22 cellular contexts compared by ENCODE assay signal in the genomic region with DNA sequence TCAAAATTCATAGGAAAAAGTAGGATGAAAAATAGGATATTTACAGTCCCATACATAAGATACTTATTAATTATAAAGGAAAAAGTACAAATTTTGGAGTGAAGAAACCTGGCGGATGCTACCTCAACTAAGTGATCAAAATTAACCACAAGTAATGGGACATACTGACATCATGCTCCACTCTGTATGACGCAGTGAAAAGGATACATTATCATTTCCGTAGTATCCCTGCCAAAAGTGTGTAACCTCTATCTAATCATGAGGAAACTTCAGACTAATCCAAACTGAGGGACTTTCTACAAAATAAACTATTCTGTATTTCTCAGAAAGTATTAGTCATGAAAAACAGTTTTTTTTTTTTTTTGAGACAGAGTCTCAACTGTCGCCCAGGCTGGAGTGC.
DNase-seq lines count a peak whose midpoint lies in the region; ATAC-seq lines count a peak whose summit lies in the region.
"Had no signal": no experiment of that assay in that cellular context is flagged by ENCODE, and none has a peak within 500 bp of the region (broad histone marks: within the 10 kb centered on the region; RNA-seq: fewer than 3 reads in every experiment).

No MANE protein-coding gene starts in this region.

- no peak overlapping the region for H3K4me2 ChIP-seq in mesenchymal stem cell (ENCODE audit: low read length, poor library complexity, severe bottlenecking)
- H3K4me2 ChIP-seq: BLaER1 treated with 17β-estradiol and CSF1 and Interleukin-3, amounts not matched to agents 10 nM and 100 nM; GM23338; KMS-11; PC-9 had no signal

- H3K9ac ChIP-seq in mesenchymal stem cell (ENCODE audit: low read length), result peak overlapping the region; percentile 15
- H3K9ac ChIP-seq: BLaER1 treated with 17β-estradiol and CSF1 and Interleukin-3, amounts not matched to agents 10 nM and 100 nM; KMS-11 had no signal

- no peaks in the 10 kb centered on the region for H3K4me1 Mint-ChIP-seq in activated naive CD8-positive, alpha-beta T cell treated with anti-CD3 and anti-CD28 coated beads for 36 hours
- H3K4me1 Mint-ChIP-seq: GM23338 had no signal

- H3K36me3 ChIP-seq in mesenchymal stem cell (ENCODE audit: control insufficient read depth in 1 of 2, insufficient read depth in 2 of 2, low read depth in 1 of 2, low read length in 2 of 2), result peaks cover 26 to 63% of the 10 kb centered on the region in 2 experiments

- H3K18ac ChIP-seq in mesenchymal stem cell (ENCODE audit: low read depth in 1 of 2, low read length in 2 of 2), result no peak overlapping the region

- no peaks in the 10 kb centered on the region for H3K9me3 Mint-ChIP-seq in activated naive CD8-positive, alpha-beta T cell treated with anti-CD3 and anti-CD28 coated beads for 36 hours
- H3K9me3 Mint-ChIP-seq: CD8-positive, alpha-beta T cell; GM23338 had no signal

- H2BK12ac ChIP-seq in mesenchymal stem cell (ENCODE audit: low read length in 2 of 2), result no peak overlapping the region

- no peak overlapping the region for H2AFZ ChIP-seq in mesenchymal stem cell (ENCODE audit: low read depth, low read length)
- H2AFZ ChIP-seq: GM23338, PC-9 had no signal

- H3K27me3 ChIP-seq in mesenchymal stem cell (ENCODE audit: control insufficient read depth in 1 of 2, insufficient read depth in 1 of 2, low read length in 2 of 2), result no peaks in the 10 kb centered on the region
- H3K27me3 ChIP-seq: BLaER1 treated with 17β-estradiol and CSF1 and Interleukin-3, amounts not matched to agents 10 nM and 100 nM had no signal

- no peak overlapping the region for H4K91ac ChIP-seq in mesenchymal stem cell (ENCODE audit: low read length)

- WGBS in mesenchymal stem cell, result 98% methylated on average over 4 of the region's 4 CpGs

- ATAC-seq in HG03159 (IDR thresholded peaks at IDR 0.05; ENCODE audit: unreplicated experiment) (no peak), GM18873 (IDR thresholded peaks at IDR 0.05; ENCODE audit: low FRiP score, unreplicated experiment) (no peak)
- ATAC-seq: CD8-positive, alpha-beta T cell; GM23338 had no signal

- no peaks in the 10 kb centered on the region for H3K9me3 ChIP-seq in mesenchymal stem cell (ENCODE audit: control insufficient read depth, low read length)
- H3K9me3 ChIP-seq: BLaER1 treated with 17β-estradiol and CSF1 and Interleukin-3, amounts not matched to agents 10 nM and 100 nM had no signal

- no peak overlapping the region for H3K14ac ChIP-seq in mesenchymal stem cell (ENCODE audit: low read length in 2 of 2)

- no peak overlapping the region for H4K8ac ChIP-seq in mesenchymal stem cell (ENCODE audit: low read length)

- H2BK5ac ChIP-seq in mesenchymal stem cell (ENCODE audit: low read depth, low read length, poor library complexity, severe bottlenecking), result no peak overlapping the region

- H3K4me3 Mint-ChIP-seq in activated naive CD8-positive, alpha-beta T cell treated with anti-CD3 and anti-CD28 coated beads for 36 hours, result no peak overlapping the region
- H3K4me3 Mint-ChIP-seq: CD8-positive, alpha-beta T cell; GM23338 had no signal

- DNase-seq in AG08396 (ENCODE audit: low spot score) (peak; percentile 29), amniotic epithelial cell (ENCODE audit: low read depth) (peak; percentile 28), fibroblast of gingiva (ENCODE audit: low read depth) (peak; percentile 10), mesenchymal stem cell (no peak)
- DNase-seq in activated naive CD8-positive, alpha-beta T cell treated with anti-CD3 and anti-CD28 coated beads for 36 hours, result no peak
- DNase-seq: CD8-positive, alpha-beta T cell; HCEC 1CT; NCI-H1092 treated with DMSO at 0.1 percent for 48 hours; NCI-H1436 treated with DMSO at 0.1 percent for 48 hours; NCI-H1930; NCI-H2227 treated with DMSO at 0.1 percent for 48 hours; NCI-H510A treated with DMSO at 0.1 percent for 48 hours; NCI-H748 treated with DMSO at 0.1 percent for 48 hours; PC-9; RPMI8226; SHP77 treated with DMSO at 0.1 percent for 48 hours had no signal

- H3K4ac ChIP-seq in mesenchymal stem cell (ENCODE audit: low read depth in 1 of 2, low read length in 2 of 2), result no peak overlapping the region

- no peak overlapping the region for H2BK120ac ChIP-seq in mesenchymal stem cell (ENCODE audit: low read depth, low read length)

- H3K79me1 ChIP-seq in mesenchymal stem cell (replicated peaks; ENCODE audit: low read length, poor library complexity, severe bottlenecking), result peaks cover 8% of the 10 kb centered on the region

- H3K4me1 ChIP-seq in mesenchymal stem cell (ENCODE audit: control insufficient read depth, insufficient read depth, low read depth, low read length), result no peaks in the 10 kb centered on the region

- H3K27ac Mint-ChIP-seq in activated naive CD8-positive, alpha-beta T cell treated with anti-CD3 and anti-CD28 coated beads for 36 hours, result no peak overlapping the region
- H3K27ac Mint-ChIP-seq: CD8-positive, alpha-beta T cell; GM23338 had no signal

- H3K27ac ChIP-seq in mesenchymal stem cell (ENCODE audit: low read length, poor library complexity, severe bottlenecking), result no peak overlapping the region
- H3K27ac ChIP-seq: BLaER1 treated with 17β-estradiol and CSF1 and Interleukin-3, amounts not matched to agents 10 nM and 100 nM; KMS-11; PC-9; SK-N-MC had no signal

- H3K27me3 Mint-ChIP-seq in activated naive CD8-positive, alpha-beta T cell treated with anti-CD3 and anti-CD28 coated beads for 36 hours, result no peaks in the 10 kb centered on the region

- H3K23ac ChIP-seq in mesenchymal stem cell (ENCODE audit: low read length in 2 of 2), result no peak overlapping the region

- H2AK5ac ChIP-seq in mesenchymal stem cell (ENCODE audit: low read length, severe bottlenecking), result no peak overlapping the region

- H3K4me3 ChIP-seq in mesenchymal stem cell (ENCODE audit: insufficient read depth in 1 of 2, low read depth in 1 of 2, low read length in 2 of 2), result no peak overlapping the region
- H3K4me3 ChIP-seq: BLaER1 treated with 17β-estradiol and CSF1 and Interleukin-3, amounts not matched to agents 10 nM and 100 nM; GM23338; PC-9; SK-N-MC had no signal

- H3K36me3 Mint-ChIP-seq in activated naive CD8-positive, alpha-beta T cell treated with anti-CD3 and anti-CD28 coated beads for 36 hours, result peaks cover 7% of the 10 kb centered on the region

- H2BK15ac ChIP-seq in mesenchymal stem cell (ENCODE audit: low read depth, poor library complexity, severe bottlenecking), result no peak overlapping the region

Comparison
In these comparisons a context has a peak if more than half of its experiments do, and no peak if none do; other contexts are left out.
1. DNase-seq: peak in AG08396 (single experiment), amniotic epithelial cell (single experiment) and fibroblast of gingiva (single experiment); none in mesenchymal stem cell (single experiment) and activated naive CD8-positive, alpha-beta T cell treated with anti-CD3 and anti-CD28 coated beads for 36 hours (single experiment).